Comparison of ENCODE assay signal across 8 cellular contexts in genomic region chr11:100687032-100687629, GRCh38. TPM values are rescaled to one million over a fixed set of nuclear protein-coding genes. Genes with fewer than 3 reads are reported as not detected.
DNase-seq lines count a peak whose midpoint lies in the region; ATAC-seq and TF ChIP-seq lines count a peak whose summit lies in the region.

Gene ARHGAP42 (plus strand): TSS chr11:100687288. CDS start chr11:100687679, 391 bp downstream.

- peak within 1 kb of the TSS; percentile 90 for H3K4me3 Mint-ChIP-seq in Calu3 (ENCODE audit: low read depth, unreplicated experiment)

- TF ChIP-seq CTCF in Calu3 (IDR thresholded peaks at IDR 0.05; ENCODE audit: unreplicated experiment) (no peak), colonic mucosa (IDR thresholded peaks at IDR 0.05) (no peak)

- H3K4me3 ChIP-seq in SJCRH30 (peak within 1 kb of the TSS; percentile 95), colonic mucosa (peak within 1 kb of the TSS; percentile 72)

- H3K27me3 ChIP-seq in SJCRH30, result no peaks in the 10 kb centered on the region
- no peaks in the 10 kb centered on the region for H3K27me3 ChIP-seq in colonic mucosa
- H3K27me3 ChIP-seq in layer of hippocampus (ENCODE audit: control insufficient read depth, insufficient read depth, low read length), result no peaks in the 10 kb centered on the region

- H3K27me3 Mint-ChIP-seq in Calu3 (ENCODE audit: unreplicated experiment), result no peaks in the 10 kb centered on the region

- peak; percentile 76 for ATAC-seq in HG03280 (IDR thresholded peaks at IDR 0.05; ENCODE audit: unreplicated experiment)

- H3K9me3 ChIP-seq in SJCRH30 (replicated peaks) (no peaks in the 10 kb centered on the region), colonic mucosa (no peaks in the 10 kb centered on the region)

- intact Hi-C loops in Calu3 (cut with micrococcal nuclease; ENCODE audit: unreplicated experiment) (no loop called here), colonic mucosa (cut with DNase I) (loop anchor here (5.0 to 10.0 kb wide), 2 partner anchors 165 to 248 kb away; no protein-coding TSS in a partner anchor)

- H3K27ac ChIP-seq in SJCRH30, result peak within 1 kb of the TSS; percentile 78
- H3K27ac ChIP-seq in colonic mucosa, result peak within 1 kb of the TSS; percentile 66
- peak within 1 kb of the TSS; percentile 60 for H3K27ac ChIP-seq in layer of hippocampus (ENCODE audit: low read depth, low read length)

- H3K36me3 ChIP-seq in SJCRH30 (no peaks in the 10 kb centered on the region), colonic mucosa (no peaks in the 10 kb centered on the region)

- H3K4me1 ChIP-seq in SJCRH30 (no peaks in the 10 kb centered on the region), colonic mucosa (no peaks in the 10 kb centered on the region)

- no peaks in the 10 kb centered on the region for H3K9me3 Mint-ChIP-seq in Calu3 (ENCODE audit: low read depth, unreplicated experiment)

- H3K27ac Mint-ChIP-seq in Calu3 (ENCODE audit: unreplicated experiment), result peak within 1 kb of the TSS; percentile 85

- DNase-seq in Calu3 (peak; percentile 52), GM19240 (ENCODE audit: insufficient read length, low spot score) (peak; percentile 31), SJCRH30 (peak; percentile 75 to 78), colonic mucosa (peak; percentile 76), NCI-H1105 treated with DMSO at 0.1 percent for 48 hours (lab: John Stamatoyannopoulos, UW) (no peak)
- peak; percentile 7 for DNase-seq in stimulated activated CD8-positive, alpha-beta memory T cell treated with anti-CD3 and anti-CD28 coated beads, Interleukin-15, amount 100 ng/mL, for 4 hours (ENCODE audit: low read depth in 2 of 2)

- H3K4me1 Mint-ChIP-seq in Calu3 (ENCODE audit: low read depth, unreplicated experiment), result peaks cover 36% of the 10 kb centered on the region

- no TSS peak for BruUV-seq in Calu3 (replicated peaks; lab: Mats Ljungman, UMichigan)

- H3K36me3 Mint-ChIP-seq in Calu3 (ENCODE audit: insufficient read depth, unreplicated experiment), result peaks cover 18% of the 10 kb centered on the region

- CTCF ChIA-PET in Calu3 (lab: Charles Lee), result interaction anchor here (0.9 to 2.4 kb wide), 6 partner anchors 17 to 145 kb away, joined by 3 to 20 read pairs (median 4); no protein-coding TSS in a partner anchor

- H3K9ac ChIP-seq in colonic mucosa (ENCODE audit: low read depth in 2 of 2, low read length in 2 of 2), result peak within 1 kb of the TSS; percentile 77 to 81

RNA-seq across cellular contexts. Expression of gene ARHGAP42, which starts in this region (rescaled TPM):
- 9.9 and 10.3 TPM in 2 replicates for total RNA-seq in Calu3 (2022)
- 23.3 and 26.5 TPM in 2 replicates for total RNA-seq in SJCRH30 (2014; rRNA removed; shearing (Covaris generic))
- total RNA-seq in colonic mucosa, result 10 to 100 TPM; 13.4 to 15.9 TPM
